In the genomic region with DNA sequence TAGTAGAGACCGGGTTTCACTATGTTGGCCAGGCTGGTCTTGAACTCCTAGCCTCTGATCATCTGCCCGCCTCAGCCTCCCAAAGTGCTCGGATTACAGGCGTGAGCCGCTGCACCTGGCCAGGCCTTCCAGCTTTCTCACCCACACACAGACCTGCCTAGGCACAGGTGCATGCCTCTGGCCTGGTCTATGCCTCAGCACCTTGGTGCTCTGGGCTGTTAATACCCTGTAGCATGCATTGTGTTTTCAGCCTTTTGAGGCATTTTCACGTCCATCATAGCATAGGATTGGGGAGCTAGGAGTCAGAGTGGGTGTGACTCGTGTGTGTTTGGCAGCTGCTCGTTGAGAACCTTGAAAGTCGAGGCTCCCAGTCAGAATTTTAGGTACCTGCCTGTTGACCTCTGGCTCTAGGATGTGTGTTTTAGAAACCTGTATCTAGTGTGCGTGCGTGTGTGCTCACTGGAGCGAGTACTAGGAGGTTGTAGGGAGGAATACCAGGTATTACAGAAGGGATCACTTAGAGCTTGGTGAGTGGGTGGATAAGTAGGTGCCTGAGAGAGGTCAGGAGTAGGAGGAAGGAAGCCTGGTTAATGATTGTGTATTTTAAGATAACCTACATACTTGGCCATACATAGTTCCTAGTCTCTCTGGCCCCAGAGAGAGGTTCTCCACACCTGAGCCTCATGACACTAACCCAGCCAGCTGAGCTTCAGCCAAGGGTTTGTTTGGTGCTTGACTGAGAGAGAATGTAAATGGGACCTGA, we compare ENCODE assay signal across 1 cellular context.
TF ChIP-seq lines count a peak whose summit lies in the region.

No MANE protein-coding gene starts in this region.

TF ChIP-seq in K562, 482 proteins besides CTCF, POLR2A, EP300 and RAD21 (continued from another document and continues in another):
- TF ChIP-seq, protein P1, sequence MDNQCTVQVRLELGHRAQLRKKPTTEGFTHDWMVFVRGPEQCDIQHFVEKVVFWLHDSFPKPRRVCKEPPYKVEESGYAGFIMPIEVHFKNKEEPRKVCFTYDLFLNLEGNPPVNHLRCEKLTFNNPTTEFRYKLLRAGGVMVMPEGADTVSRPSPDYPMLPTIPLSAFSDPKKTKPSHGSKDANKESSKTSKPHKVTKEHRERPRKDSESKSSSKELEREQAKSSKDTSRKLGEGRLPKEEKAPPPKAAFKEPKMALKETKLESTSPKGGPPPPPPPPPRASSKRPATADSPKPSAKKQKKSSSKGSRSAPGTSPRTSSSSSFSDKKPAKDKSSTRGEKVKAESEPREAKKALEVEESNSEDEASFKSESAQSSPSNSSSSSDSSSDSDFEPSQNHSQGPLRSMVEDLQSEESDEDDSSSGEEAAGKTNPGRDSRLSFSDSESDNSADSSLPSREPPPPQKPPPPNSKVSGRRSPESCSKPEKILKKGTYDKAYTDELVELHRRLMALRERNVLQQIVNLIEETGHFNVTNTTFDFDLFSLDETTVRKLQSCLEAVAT (IDR thresholded peaks at IDR 0.05): no peak
- TF ChIP-seq RFX7 (CRISPR knock-in tag; IDR thresholded peaks at IDR 0.05): no peak
- no peak for TF ChIP-seq SIX5 (IDR thresholded peaks at IDR 0.05; ENCODE audit: borderline replicate concordance in 1 of 2, insufficient read depth in 1 of 2, low read depth in 1 of 2, low read length in 2 of 2)
- no peak for TF ChIP-seq CBX1 (IDR thresholded peaks at IDR 0.05; ENCODE audit: low read depth)
- no peak for TF ChIP-seq ZKSCAN3 (CRISPR knock-in tag; IDR thresholded peaks at IDR 0.05)
- no peak for TF ChIP-seq ZFPM2 (CRISPR knock-in tag; IDR thresholded peaks at IDR 0.05)
- peak; percentile 49; the same call in 1 of the 2 replicates for TF ChIP-seq ZNF143 (CRISPR knock-in tag; IDR thresholded peaks at IDR 0.05)
- TF ChIP-seq, protein P2, sequence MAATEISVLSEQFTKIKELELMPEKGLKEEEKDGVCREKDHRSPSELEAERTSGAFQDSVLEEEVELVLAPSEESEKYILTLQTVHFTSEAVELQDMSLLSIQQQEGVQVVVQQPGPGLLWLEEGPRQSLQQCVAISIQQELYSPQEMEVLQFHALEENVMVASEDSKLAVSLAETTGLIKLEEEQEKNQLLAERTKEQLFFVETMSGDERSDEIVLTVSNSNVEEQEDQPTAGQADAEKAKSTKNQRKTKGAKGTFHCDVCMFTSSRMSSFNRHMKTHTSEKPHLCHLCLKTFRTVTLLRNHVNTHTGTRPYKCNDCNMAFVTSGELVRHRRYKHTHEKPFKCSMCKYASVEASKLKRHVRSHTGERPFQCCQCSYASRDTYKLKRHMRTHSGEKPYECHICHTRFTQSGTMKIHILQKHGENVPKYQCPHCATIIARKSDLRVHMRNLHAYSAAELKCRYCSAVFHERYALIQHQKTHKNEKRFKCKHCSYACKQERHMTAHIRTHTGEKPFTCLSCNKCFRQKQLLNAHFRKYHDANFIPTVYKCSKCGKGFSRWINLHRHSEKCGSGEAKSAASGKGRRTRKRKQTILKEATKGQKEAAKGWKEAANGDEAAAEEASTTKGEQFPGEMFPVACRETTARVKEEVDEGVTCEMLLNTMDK (IDR thresholded peaks at IDR 0.05; ENCODE audit: borderline replicate concordance, insufficient read depth, low read depth, low read length, poor library complexity, severe bottlenecking): no peak
- TF ChIP-seq CTBP1 (IDR thresholded peaks at IDR 0.05; ENCODE audit: borderline replicate concordance): peak; percentile 35; the same call in 1 of the 2 replicates
- no peak; the same call in 1 of the 2 replicates for TF ChIP-seq SMARCA4 (IDR thresholded peaks at IDR 0.05)
- peak in 1 of 2 experiments; percentile 72; a peak in 1 of 4 replicates for TF ChIP-seq TBL1XR1 (IDR thresholded peaks at IDR 0.05; ENCODE audit: low read length in 2 of 2)
- TF ChIP-seq KDM2B (CRISPR knock-in tag; IDR thresholded peaks at IDR 0.05): no peak
- TF ChIP-seq ZSCAN32 (CRISPR knock-in tag; IDR thresholded peaks at IDR 0.05): no peak
- TF ChIP-seq SMARCB1 (IDR thresholded peaks at IDR 0.05; ENCODE audit: insufficient read length, low read depth): no peak
- TF ChIP-seq KLF10 (CRISPR knock-in tag; IDR thresholded peaks at IDR 0.05): no peak
- TF ChIP-seq KAT7 (CRISPR knock-in tag; IDR thresholded peaks at IDR 0.05; ENCODE audit: borderline replicate concordance): no peak
- TF ChIP-seq, protein P3, sequence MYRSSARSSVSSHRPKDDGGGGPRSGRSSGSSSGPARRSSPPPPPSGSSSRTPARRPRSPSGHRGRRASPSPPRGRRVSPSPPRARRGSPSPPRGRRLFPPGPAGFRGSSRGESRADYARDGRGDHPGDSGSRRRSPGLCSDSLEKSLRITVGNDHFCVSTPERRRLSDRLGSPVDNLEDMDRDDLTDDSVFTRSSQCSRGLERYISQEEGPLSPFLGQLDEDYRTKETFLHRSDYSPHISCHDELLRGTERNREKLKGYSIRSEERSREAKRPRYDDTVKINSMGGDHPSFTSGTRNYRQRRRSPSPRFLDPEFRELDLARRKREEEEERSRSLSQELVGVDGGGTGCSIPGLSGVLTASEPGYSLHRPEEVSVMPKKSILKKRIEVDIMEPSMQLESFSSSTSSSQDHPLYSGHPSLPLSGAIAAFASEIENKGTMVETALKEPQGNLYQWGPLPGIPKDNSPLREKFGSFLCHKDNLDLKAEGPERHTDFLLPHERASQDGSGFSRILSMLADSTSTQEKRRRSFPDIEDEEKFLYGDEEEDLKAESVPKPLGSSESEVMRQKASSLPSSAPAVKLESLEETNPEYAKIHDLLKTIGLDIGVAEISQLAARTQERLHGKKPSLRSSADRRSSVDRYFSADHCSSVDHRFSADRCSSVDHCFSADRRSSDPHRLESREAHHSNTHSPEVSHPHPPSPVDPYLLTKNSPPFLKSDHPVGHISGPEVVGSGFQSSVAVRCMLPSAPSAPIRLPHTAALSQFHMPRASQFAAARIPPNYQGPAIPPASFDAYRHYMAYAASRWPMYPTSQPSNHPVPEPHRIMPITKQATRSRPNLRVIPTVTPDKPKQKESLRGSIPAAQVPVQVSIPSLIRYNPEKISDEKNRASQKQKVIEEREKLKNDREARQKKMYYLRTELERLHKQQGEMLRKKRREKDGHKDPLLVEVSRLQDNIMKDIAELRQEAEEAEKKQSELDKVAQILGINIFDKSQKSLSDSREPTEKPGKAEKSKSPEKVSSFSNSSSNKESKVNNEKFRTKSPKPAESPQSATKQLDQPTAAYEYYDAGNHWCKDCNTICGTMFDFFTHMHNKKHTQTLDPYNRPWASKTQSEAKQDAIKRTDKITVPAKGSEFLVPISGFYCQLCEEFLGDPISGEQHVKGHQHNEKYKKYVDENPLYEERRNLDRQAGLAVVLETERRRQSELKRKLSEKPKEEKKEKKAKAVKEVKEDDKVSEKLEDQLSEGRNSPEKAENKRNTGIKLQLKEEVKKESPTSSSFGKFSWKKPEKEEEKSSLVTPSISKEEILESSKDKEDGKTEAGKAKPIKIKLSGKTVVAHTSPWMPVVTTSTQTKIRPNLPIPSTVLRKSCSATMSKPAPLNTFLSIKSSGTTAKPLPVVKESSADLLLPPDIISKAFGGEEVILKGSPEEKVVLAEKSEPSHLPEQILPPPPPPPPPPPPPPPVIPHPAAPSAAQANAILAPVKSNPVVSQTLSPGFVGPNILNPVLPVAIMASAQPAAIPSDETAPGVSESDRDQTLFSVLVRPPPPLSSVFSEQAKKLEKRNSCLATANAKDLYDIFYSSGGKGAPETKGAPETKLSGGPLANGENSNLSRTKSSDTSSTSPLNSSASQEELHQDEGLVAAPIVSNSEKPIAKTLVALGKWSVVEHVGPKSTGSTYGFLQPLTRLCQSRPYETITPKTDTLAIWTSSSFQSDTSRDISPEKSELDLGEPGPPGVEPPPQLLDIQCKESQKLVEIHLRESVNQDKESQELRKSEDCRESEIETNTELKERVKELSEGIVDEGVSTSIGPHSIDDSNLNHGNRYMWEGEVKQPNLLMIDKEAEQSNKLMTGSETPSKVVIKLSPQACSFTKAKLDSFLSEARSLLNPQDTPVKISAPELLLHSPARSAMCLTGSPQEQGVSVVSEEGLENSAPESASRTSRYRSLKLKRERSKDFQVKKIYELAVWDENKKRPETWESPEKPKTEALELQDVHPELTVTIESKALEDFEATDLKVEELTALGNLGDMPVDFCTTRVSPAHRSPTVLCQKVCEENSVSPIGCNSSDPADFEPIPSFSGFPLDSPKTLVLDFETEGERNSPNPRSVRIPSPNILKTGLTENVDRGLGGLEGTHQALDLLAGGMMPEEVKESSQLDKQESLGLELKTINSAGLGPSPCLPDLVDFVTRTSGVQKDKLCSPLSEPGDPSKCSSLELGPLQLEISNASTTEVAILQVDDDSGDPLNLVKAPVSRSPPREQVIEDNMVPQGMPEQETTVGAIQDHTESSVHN (IDR thresholded peaks at IDR 0.05; ENCODE audit: borderline replicate concordance in 1 of 2, low read depth in 1 of 2): no peak
- peak; percentile 23 for TF ChIP-seq POLR2B (IDR thresholded peaks at IDR 0.05; ENCODE audit: low read depth, partially characterized antibody)
- TF ChIP-seq XRCC4 (IDR thresholded peaks at IDR 0.05; ENCODE audit: extremely low read depth, insufficient read depth, insufficient read length): no peak
- no peak for TF ChIP-seq ZNF695 (CRISPR knock-in tag; IDR thresholded peaks at IDR 0.05)
- TF ChIP-seq KLF1 (tag; IDR thresholded peaks at IDR 0.05): no peak
- TF ChIP-seq ATF7 (IDR thresholded peaks at IDR 0.05): no peak
- TF ChIP-seq ZNF586 (CRISPR knock-in tag; conservative IDR thresholded peaks at IDR 0.05): no peak
- TF ChIP-seq, protein P4, sequence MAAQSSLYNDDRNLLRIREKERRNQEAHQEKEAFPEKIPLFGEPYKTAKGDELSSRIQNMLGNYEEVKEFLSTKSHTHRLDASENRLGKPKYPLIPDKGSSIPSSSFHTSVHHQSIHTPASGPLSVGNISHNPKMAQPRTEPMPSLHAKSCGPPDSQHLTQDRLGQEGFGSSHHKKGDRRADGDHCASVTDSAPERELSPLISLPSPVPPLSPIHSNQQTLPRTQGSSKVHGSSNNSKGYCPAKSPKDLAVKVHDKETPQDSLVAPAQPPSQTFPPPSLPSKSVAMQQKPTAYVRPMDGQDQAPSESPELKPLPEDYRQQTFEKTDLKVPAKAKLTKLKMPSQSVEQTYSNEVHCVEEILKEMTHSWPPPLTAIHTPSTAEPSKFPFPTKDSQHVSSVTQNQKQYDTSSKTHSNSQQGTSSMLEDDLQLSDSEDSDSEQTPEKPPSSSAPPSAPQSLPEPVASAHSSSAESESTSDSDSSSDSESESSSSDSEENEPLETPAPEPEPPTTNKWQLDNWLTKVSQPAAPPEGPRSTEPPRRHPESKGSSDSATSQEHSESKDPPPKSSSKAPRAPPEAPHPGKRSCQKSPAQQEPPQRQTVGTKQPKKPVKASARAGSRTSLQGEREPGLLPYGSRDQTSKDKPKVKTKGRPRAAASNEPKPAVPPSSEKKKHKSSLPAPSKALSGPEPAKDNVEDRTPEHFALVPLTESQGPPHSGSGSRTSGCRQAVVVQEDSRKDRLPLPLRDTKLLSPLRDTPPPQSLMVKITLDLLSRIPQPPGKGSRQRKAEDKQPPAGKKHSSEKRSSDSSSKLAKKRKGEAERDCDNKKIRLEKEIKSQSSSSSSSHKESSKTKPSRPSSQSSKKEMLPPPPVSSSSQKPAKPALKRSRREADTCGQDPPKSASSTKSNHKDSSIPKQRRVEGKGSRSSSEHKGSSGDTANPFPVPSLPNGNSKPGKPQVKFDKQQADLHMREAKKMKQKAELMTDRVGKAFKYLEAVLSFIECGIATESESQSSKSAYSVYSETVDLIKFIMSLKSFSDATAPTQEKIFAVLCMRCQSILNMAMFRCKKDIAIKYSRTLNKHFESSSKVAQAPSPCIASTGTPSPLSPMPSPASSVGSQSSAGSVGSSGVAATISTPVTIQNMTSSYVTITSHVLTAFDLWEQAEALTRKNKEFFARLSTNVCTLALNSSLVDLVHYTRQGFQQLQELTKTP (IDR thresholded peaks at IDR 0.05; ENCODE audit: low read depth in 1 of 2, partially characterized antibody in 2 of 2): no peak
- TF ChIP-seq ZNF699 (CRISPR knock-in tag; IDR thresholded peaks at IDR 0.05; ENCODE audit: insufficient replicate concordance): no peak
- no peak for TF ChIP-seq PTRF (tag; IDR thresholded peaks at IDR 0.05)
- TF ChIP-seq PTTG1 (tag; IDR thresholded peaks at IDR 0.05; ENCODE audit: low read depth): no peak
- no peak for TF ChIP-seq BDP1 (IDR thresholded peaks at IDR 0.05; ENCODE audit: insufficient read depth, insufficient read length)
- TF ChIP-seq, protein P5, sequence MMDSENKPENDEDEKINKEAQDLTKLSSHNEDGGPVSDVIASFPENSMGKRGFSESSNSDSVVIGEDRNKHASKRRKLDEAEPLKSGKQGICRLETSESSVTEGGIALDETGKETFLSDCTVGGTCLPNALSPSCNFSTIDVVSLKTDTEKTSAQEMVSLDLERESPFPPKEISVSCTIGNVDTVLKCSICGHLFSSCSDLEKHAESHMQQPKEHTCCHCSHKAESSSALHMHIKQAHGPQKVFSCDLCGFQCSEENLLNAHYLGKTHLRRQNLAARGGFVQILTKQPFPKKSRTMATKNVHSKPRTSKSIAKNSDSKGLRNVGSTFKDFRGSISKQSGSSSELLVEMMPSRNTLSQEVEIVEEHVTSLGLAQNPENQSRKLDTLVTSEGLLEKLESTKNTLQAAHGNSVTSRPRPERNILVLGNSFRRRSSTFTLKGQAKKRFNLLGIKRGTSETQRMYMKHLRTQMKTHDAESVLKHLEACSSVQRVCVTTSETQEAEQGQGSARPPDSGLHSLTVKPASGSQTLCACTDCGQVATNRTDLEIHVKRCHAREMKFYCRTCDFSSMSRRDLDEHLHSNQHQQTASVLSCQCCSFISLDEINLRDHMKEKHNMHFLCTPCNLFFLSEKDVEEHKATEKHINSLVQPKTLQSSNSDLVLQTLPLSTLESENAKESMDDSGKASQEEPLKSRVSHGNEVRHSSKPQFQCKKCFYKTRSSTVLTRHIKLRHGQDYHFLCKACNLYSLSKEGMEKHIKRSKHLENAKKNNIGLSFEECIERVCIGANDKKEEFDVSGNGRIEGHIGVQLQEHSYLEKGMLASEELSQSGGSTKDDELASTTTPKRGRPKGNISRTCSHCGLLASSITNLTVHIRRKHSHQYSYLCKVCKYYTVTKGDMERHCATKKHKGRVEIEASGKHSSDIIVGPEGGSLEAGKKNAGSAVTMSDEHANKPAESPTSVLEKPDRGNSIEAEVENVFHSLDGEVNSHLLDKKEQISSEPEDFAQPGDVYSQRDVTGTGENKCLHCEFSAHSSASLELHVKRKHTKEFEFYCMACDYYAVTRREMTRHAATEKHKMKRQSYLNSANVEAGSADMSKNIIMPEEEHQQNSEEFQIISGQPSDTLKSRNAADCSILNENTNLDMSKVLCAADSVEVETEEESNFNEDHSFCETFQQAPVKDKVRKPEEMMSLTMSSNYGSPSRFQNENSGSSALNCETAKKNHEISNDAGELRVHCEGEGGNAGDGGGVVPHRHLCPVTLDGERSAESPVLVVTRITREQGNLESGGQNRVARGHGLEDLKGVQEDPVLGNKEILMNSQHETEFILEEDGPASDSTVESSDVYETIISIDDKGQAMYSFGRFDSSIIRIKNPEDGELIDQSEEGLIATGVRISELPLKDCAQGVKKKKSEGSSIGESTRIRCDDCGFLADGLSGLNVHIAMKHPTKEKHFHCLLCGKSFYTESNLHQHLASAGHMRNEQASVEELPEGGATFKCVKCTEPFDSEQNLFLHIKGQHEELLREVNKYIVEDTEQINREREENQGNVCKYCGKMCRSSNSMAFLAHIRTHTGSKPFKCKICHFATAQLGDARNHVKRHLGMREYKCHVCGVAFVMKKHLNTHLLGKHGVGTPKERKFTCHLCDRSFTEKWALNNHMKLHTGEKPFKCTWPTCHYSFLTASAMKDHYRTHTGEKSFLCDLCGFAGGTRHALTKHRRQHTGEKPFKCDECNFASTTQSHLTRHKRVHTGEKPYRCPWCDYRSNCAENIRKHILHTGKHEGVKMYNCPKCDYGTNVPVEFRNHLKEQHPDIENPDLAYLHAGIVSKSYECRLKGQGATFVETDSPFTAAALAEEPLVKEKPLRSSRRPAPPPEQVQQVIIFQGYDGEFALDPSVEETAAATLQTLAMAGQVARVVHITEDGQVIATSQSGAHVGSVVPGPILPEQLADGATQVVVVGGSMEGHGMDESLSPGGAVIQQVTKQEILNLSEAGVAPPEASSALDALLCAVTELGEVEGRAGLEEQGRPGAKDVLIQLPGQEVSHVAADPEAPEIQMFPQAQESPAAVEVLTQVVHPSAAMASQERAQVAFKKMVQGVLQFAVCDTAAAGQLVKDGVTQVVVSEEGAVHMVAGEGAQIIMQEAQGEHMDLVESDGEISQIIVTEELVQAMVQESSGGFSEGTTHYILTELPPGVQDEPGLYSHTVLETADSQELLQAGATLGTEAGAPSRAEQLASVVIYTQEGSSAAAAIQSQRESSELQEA (IDR thresholded peaks at IDR 0.05; ENCODE audit: low read depth): no peak
